In genomic region chr19:11736696-11737095, GRCh38 we compare ENCODE assay signal across 8 cellular contexts. TPM values are rescaled to one million over a fixed set of nuclear protein-coding genes. Genes with fewer than 3 reads are reported as not detected.
A peak's percentile ranks its signal among the peaks of the same experiment; 100 is the strongest.
DNase-seq lines count a peak whose midpoint lies in the region; ATAC-seq and TF ChIP-seq lines count a peak whose summit lies in the region.

No MANE protein-coding gene starts in this region.

- DNase-seq in MCF 10A (ENCODE audit: unreplicated experiment), result peak; percentile 18
- no peak for DNase-seq in breast epithelium (ENCODE audit: low spot score in 2 of 2)
- peak; percentile 29 to 46 for DNase-seq in SJCRH30
- DNase-seq in fibroblast of villous mesenchyme (ENCODE audit: low read depth), result peak; percentile 46
- no peak for DNase-seq in NCI-H2196 (lab: John Stamatoyannopoulos, UW; ENCODE audit: unreplicated experiment)
- DNase-seq in sciatic nerve (ENCODE audit: low spot score), result no peak
- no peak for DNase-seq in effector CD4-positive, alpha-beta T cell

- H3K9me3 Mint-ChIP-seq in MCF 10A (ENCODE audit: unreplicated experiment), result no peaks in the 10 kb centered on the region
- no peaks in the 10 kb centered on the region for H3K9me3 Mint-ChIP-seq in stimulated activated memory B cell treated with anti-CD40 and anti-IgM and Interleukin-4, amounts not matched to agents 10 μg/mL and 1 μg/mL and 100 μg/mL, for 72 hours

- peak overlapping the region in 1 of 2 donors; percentile 13 for H3K27ac ChIP-seq in breast epithelium
- H3K27ac ChIP-seq in SJCRH30, result no peak overlapping the region

- peak; percentile 38 for ATAC-seq in stimulated activated memory B cell treated with anti-CD40 and anti-IgM and Interleukin-4, amounts not matched to agents 10 μg/mL and 1 μg/mL and 100 μg/mL, for 72 hours
- ATAC-seq in sciatic nerve, result no peak

- no peaks in the 10 kb centered on the region for H3K4me1 ChIP-seq in breast epithelium
- H3K4me1 ChIP-seq in SJCRH30, result no peaks in the 10 kb centered on the region

- no peaks in the 10 kb centered on the region for H3K36me3 Mint-ChIP-seq in MCF 10A (ENCODE audit: insufficient read depth, unreplicated experiment)
- H3K36me3 Mint-ChIP-seq in stimulated activated memory B cell treated with anti-CD40 and anti-IgM and Interleukin-4, amounts not matched to agents 10 μg/mL and 1 μg/mL and 100 μg/mL, for 72 hours, result no peaks in the 10 kb centered on the region

- peak overlapping the region; percentile 33 for H3K4me3 Mint-ChIP-seq in MCF 10A (ENCODE audit: unreplicated experiment)
- peak overlapping the region; percentile 52 for H3K4me3 Mint-ChIP-seq in stimulated activated memory B cell treated with anti-CD40 and anti-IgM and Interleukin-4, amounts not matched to agents 10 μg/mL and 1 μg/mL and 100 μg/mL, for 72 hours

- H3K27me3 Mint-ChIP-seq in MCF 10A (ENCODE audit: insufficient read depth, unreplicated experiment), result no peaks in the 10 kb centered on the region
- no peaks in the 10 kb centered on the region for H3K27me3 Mint-ChIP-seq in stimulated activated memory B cell treated with anti-CD40 and anti-IgM and Interleukin-4, amounts not matched to agents 10 μg/mL and 1 μg/mL and 100 μg/mL, for 72 hours

- H3K4me3 ChIP-seq in breast epithelium, result no peak overlapping the region
- no peak overlapping the region for H3K4me3 ChIP-seq in SJCRH30
- H3K4me3 ChIP-seq in fibroblast of villous mesenchyme (ENCODE audit: low read depth, low read length), result no peak overlapping the region

- H3K27me3 ChIP-seq in breast epithelium (no peaks in the 10 kb centered on the region), SJCRH30 (no peaks in the 10 kb centered on the region)

- TF ChIP-seq POLR2A in breast epithelium (IDR thresholded peaks at IDR 0.05), result no peak

- H3K27ac Mint-ChIP-seq in MCF 10A (ENCODE audit: low read depth, unreplicated experiment), result no peak overlapping the region
- peak overlapping the region; percentile 30 for H3K27ac Mint-ChIP-seq in stimulated activated memory B cell treated with anti-CD40 and anti-IgM and Interleukin-4, amounts not matched to agents 10 μg/mL and 1 μg/mL and 100 μg/mL, for 72 hours

- POLR2A ChIA-PET in MCF 10A (lab: Yijun Ruan, JAX), result interaction anchor here (0.7 to 6.3 kb wide), 5 partner anchors 13 to 933 kb away, joined by 3 to 48 read pairs (median 3); partner anchors contain the start of gene ZNF441

- no peaks in the 10 kb centered on the region for H3K9me3 ChIP-seq in breast epithelium
- H3K9me3 ChIP-seq in SJCRH30 (replicated peaks), result 0 out of 2 replicates have a peak, but pooled peaks cover 2% of the 10 kb centered on the region

- peaks cover 6% of the 10 kb centered on the region for H3K4me1 Mint-ChIP-seq in MCF 10A (ENCODE audit: insufficient read depth, unreplicated experiment)
- peaks cover 19% of the 10 kb centered on the region for H3K4me1 Mint-ChIP-seq in stimulated activated memory B cell treated with anti-CD40 and anti-IgM and Interleukin-4, amounts not matched to agents 10 μg/mL and 1 μg/mL and 100 μg/mL, for 72 hours

- no TSS peak for BruUV-seq in MCF 10A (replicated peaks; lab: Mats Ljungman, UMichigan)

- intact Hi-C loops in MCF 10A (cut with micrococcal nuclease) (no loop called here), breast epithelium (cut with DNase I; ENCODE audit: low total_unique reads) (no loop called here), sciatic nerve (cut with DNase I) (no loop called here)

- H3K36me3 ChIP-seq in breast epithelium, result no peaks in the 10 kb centered on the region
- peaks cover 3% of the 10 kb centered on the region; the same call in 1 of the 2 replicates for H3K36me3 ChIP-seq in SJCRH30

- CTCF ChIA-PET in MCF 10A (lab: Yijun Ruan, JAX), result interaction anchor here (0.5 to 1.8 kb wide), 5 partner anchors 61 to 1979 kb away, joined by 3 to 5 read pairs (median 4); partner anchors contain the start of gene ELOF1

- TF ChIP-seq CTCF in MCF 10A (IDR thresholded peaks at IDR 0.05; ENCODE audit: unreplicated experiment) (no peak), breast epithelium (IDR thresholded peaks at IDR 0.05) (no peak), fibroblast of villous mesenchyme (IDR thresholded peaks at IDR 0.05; ENCODE audit: insufficient read depth, low read depth, low read length) (no peak)

RNA-seq across cellular contexts. Expression of gene ZNF823, which starts 2.0 kb away (rescaled TPM):
- total RNA-seq in MCF 10A (2022), result 0.54 and 1.9 TPM in 2 replicates
- total RNA-seq in breast epithelium, result 10 to 100 TPM; 10.4 to 20.9 (median 13.1) TPM
- total RNA-seq in SJCRH30 (2014; rRNA removed; shearing (Covaris generic)), result 8.7 and 10.5 TPM in 2 replicates
- total RNA-seq in fibroblast of villous mesenchyme, result 5.2 and 5.6 TPM in 2 replicates
- 9.8 TPM for total RNA-seq in sciatic nerve

RNA-seq across cellular contexts. Expression of gene ZNF441, which starts 30.1 kb away (rescaled TPM):
- total RNA-seq in MCF 10A (2022) (3.4 and 4.2 TPM in 2 replicates), breast epithelium (10 to 100 TPM in 2 of 3 donors, 1 to 10 TPM in 1; 7.7 to 17.6 (median 10.2) TPM), fibroblast of villous mesenchyme (5.6 and 6.8 TPM in 2 replicates), sciatic nerve (13.3 TPM)
- 6.0 and 6.2 TPM in 2 replicates for total RNA-seq in SJCRH30 (2014; rRNA removed; shearing (Covaris generic))

Comparison
In these comparisons a context has a peak if more than half of its experiments do, and no peak if none do; other contexts are left out.
1. DNase-seq: peak in MCF 10A (single experiment), SJCRH30 (2 of 2) and fibroblast of villous mesenchyme (single experiment); none in breast epithelium (0 of 2), NCI-H2196 (single experiment), sciatic nerve (single experiment) and effector CD4-positive, alpha-beta T cell (single experiment).